ENCODE assay signal across 8 cellular contexts in genomic region chr15:59637507-59637906, GRCh38. TPM values are rescaled to one million over a fixed set of nuclear protein-coding genes. Genes with fewer than 3 reads are reported as not detected.
A peak's percentile ranks its signal among the peaks of the same experiment; 100 is the strongest.
DNase-seq lines count a peak whose midpoint lies in the region; ATAC-seq, FAIRE-seq and TF ChIP-seq lines count a peak whose summit lies in the region.
"Not testable (repeated sequence)": the region's sequence is repeated elsewhere in the genome, so short reads cannot be mapped to it uniquely, and the experiment has no call there.
"Had no signal": no experiment of that assay in that cellular context is flagged by ENCODE, and none has a peak within 500 bp of the region (broad histone marks: within the 10 kb centered on the region; RNA-seq: fewer than 3 reads in every experiment).

No MANE protein-coding gene starts in this region.

- not testable (repeated sequence) for H3K9me2 ChIP-seq in HCT116 (ENCODE audit: insufficient read depth)

- not testable (repeated sequence) for TF ChIP-seq POLR2A in HCT116 (IDR thresholded peaks at IDR 0.05; ENCODE audit: borderline replicate concordance, extremely low read depth, insufficient read depth, insufficient read length)

- not testable (repeated sequence) for H3K27me3 Mint-ChIP-seq in osteocyte (ENCODE audit: unreplicated experiment)

- BruUV-seq in HCT116 (replicated peaks; lab: Mats Ljungman, UMichigan), result not testable (repeated sequence)

- intact Hi-C loops in HCT116 (cut with micrococcal nuclease), result loop anchor here (10.0 kb wide), 1 partner anchor 653 kb away; the partner anchor contains the start of gene RNF111

- 0 out of 2 replicates have a peak, but pooled peaks have one; percentile 19 for ATAC-seq in HCT116
- ATAC-seq in foreskin keratinocyte, result not testable (repeated sequence)

- H3K36me3 Mint-ChIP-seq in osteocyte (ENCODE audit: unreplicated experiment), result peaks cover 19% of the 10 kb centered on the region

- not testable (repeated sequence) for H3K27me3 ChIP-seq in HCT116 (ENCODE audit: insufficient read depth, low read length); bronchial epithelial cell (ENCODE audit: control insufficient read depth, insufficient read depth, low read length); foreskin keratinocyte

- CTCF ChIA-PET in GM10248 (lab: Yijun Ruan, JAX), result interaction anchor here (1.9 to 4.4 kb wide), 2 partner anchors 15 to 105 kb away, joined by 5 to 15 read pairs; no protein-coding TSS in a partner anchor
- CTCF ChIA-PET in HCT116 (lab: Charles Lee), result interaction anchor here (0.6 to 1.5 kb wide), 4 partner anchors 14 to 109 kb away, joined by 3 to 15 read pairs (median 4); no protein-coding TSS in a partner anchor

- not testable (repeated sequence) for H4K20me1 ChIP-seq in HCT116 (ENCODE audit: insufficient read depth)

- not testable (repeated sequence) for H3K9me3 Mint-ChIP-seq in osteocyte (ENCODE audit: unreplicated experiment)

- TF ChIP-seq RAD21 in HCT116 (IDR thresholded peaks at IDR 0.05; ENCODE audit: low read depth), result peak; percentile 37; the same call in 1 of the 2 replicates

- not testable (repeated sequence) for H3K4me3 ChIP-seq in HCT116 (replicated peaks in 1 of 2; ENCODE audit: low read depth in 1 of 2, low read length in 2 of 2); bronchial epithelial cell (ENCODE audit: low read depth, low read length)

- H3K4me1 ChIP-seq in HCT116 (ENCODE audit: control insufficient read depth in 1 of 2, insufficient read depth in 2 of 2, low read length in 2 of 2); foreskin keratinocyte: not testable (repeated sequence)

- H3K9ac ChIP-seq in HCT116 (ENCODE audit: low read length), result not testable (repeated sequence)

- FAIRE-seq in bronchial epithelial cell (lab: Jason Lieb, UNC), result peak; percentile 91

- RAD21 ChIA-PET in HCT116 (lab: Charles Lee; ENCODE audit: low non-redundant PET in 1 of 2, low total read pairs in 2 of 2, uncharacterized antibody in 2 of 2, unreplicated experiment in 2 of 2), result interaction anchor here in 1 of 2 experiments (0.5 kb wide), 1 partner anchor 101 kb away, joined by 3 read pairs; no protein-coding TSS in a partner anchor

- not testable (repeated sequence) for H3K27ac Mint-ChIP-seq in osteocyte (ENCODE audit: unreplicated experiment)

- peaks cover 11% of the 10 kb centered on the region for H3K79me2 ChIP-seq in HCT116 (ENCODE audit: insufficient read depth, low read length)

- not testable (repeated sequence) for H3K4me2 ChIP-seq in HCT116 (ENCODE audit: low read length)

- H3K36me3 ChIP-seq in HCT116 (ENCODE audit: control insufficient read depth in 1 of 2, insufficient read depth in 2 of 2, low read length in 2 of 2), result peaks cover 6 to 20% of the 10 kb centered on the region in 2 experiments; a peak in 2 of 4 replicates
- H3K36me3 ChIP-seq in bronchial epithelial cell (ENCODE audit: control insufficient read depth, insufficient read depth, low read length), result not testable (repeated sequence)

- in situ Hi-C loops in SK-MEL-5 (cut with HindIII; ENCODE audit: low pct_unique_long_range_greater_than_20kb, low sequenced_read_pairs), result not testable (repeated sequence)

- not testable (repeated sequence) for H2AFZ ChIP-seq in HCT116 (ENCODE audit: low read depth, low read length, poor library complexity, severe bottlenecking)

- H3K4me3 Mint-ChIP-seq in osteocyte (ENCODE audit: unreplicated experiment), result not testable (repeated sequence)

- peak; percentile 5 for TF ChIP-seq CTCF in GM10248 (IDR thresholded peaks at IDR 0.05; ENCODE audit: control extremely low read depth, extremely low read depth, low read depth, missing control alignments)
- TF ChIP-seq CTCF in HCT116 (IDR thresholded peaks at IDR 0.05 in 2 of 3, conservative IDR thresholded peaks at IDR 0.05 in 1 of 3; ENCODE audit: borderline replicate concordance in 1 of 3, insufficient read depth in 1 of 3, low read depth in 2 of 3, low read length in 2 of 3), result peak in 2 of 3 experiments; percentile 18 to 35; a peak in 3 of 6 replicates
- TF ChIP-seq CTCF in bronchial epithelial cell (IDR thresholded peaks at IDR 0.05; ENCODE audit: insufficient read depth, low read length, severe bottlenecking), result not testable (repeated sequence)
- TF ChIP-seq CTCF in foreskin keratinocyte (conservative IDR thresholded peaks at IDR 0.05), result peak; percentile 51
- peak; percentile 23 for TF ChIP-seq CTCF in osteocyte (IDR thresholded peaks at IDR 0.05)

- H3K4me1 Mint-ChIP-seq in osteocyte (ENCODE audit: unreplicated experiment), result not testable (repeated sequence)

- DNase-seq in GM10248 (ENCODE audit: extremely low spot score); HCT116 (ENCODE audit: low read depth, low spot score); bronchial epithelial cell (ENCODE audit: low read depth); foreskin keratinocyte; osteocyte (ENCODE audit: extremely low spot score, unreplicated experiment): not testable (repeated sequence)
- DNase-seq in NAMALWA (ENCODE audit: low spot score), result peak; percentile 27
- DNase-seq in SK-MEL-5 (ENCODE audit: low read depth, low spot score), result peak; percentile 3

- H3K27ac ChIP-seq in HCT116 (ENCODE audit: low read depth, low read length); foreskin keratinocyte: not testable (repeated sequence)

- POLR2A ChIA-PET in GM10248 (lab: Yijun Ruan, JAX); HCT116 (lab: Charles Lee): not testable (repeated sequence)

- not testable (repeated sequence) for H3K9me3 ChIP-seq in HCT116 (ENCODE audit: control insufficient read depth in 1 of 2, insufficient read depth in 1 of 2, low read depth in 1 of 2, low read length in 2 of 2)

RNA-seq across cellular contexts. Expression of gene GTF2A2, which starts 19.8 kb away (rescaled TPM):
- total RNA-seq in HCT116 (2021; ENCODE audit: unreplicated experiment) (175 TPM), bronchial epithelial cell (19.0 and 37.9 TPM in 2 replicates), foreskin keratinocyte (71.5 and 78.4 TPM in 2 replicates), osteocyte (99.1 and 109 TPM in 2 replicates)
- 35.1 and 55.4 TPM in 2 replicates for polyA plus RNA-seq in HCT116 (2012)
- total RNA-seq in SK-MEL-5 (2014; rRNA removed; shearing (Covaris generic)), result 71.7 and 80.4 TPM in 2 replicates
- polyA plus RNA-seq in SK-MEL-5 (2015; cell fraction: cytosol; rRNA removed), result 30.2 and 38.5 TPM in 2 replicates
- polyA plus RNA-seq in SK-MEL-5 (2015; cell fraction: nucleus; rRNA removed), result 12.1 and 15.2 TPM in 2 replicates
- polyA plus RNA-seq in foreskin keratinocyte, result 108 and 123 TPM in 2 replicates

RNA-seq across cellular contexts. Expression of gene GCNT3, which starts 25.9 kb away (rescaled TPM):
- total RNA-seq in HCT116 (2021; ENCODE audit: unreplicated experiment) (5.6 TPM), bronchial epithelial cell (8.2 and 37.5 TPM in 2 replicates), foreskin keratinocyte (not detected in 2 replicates), osteocyte (0.40 and 0.76 TPM in 2 replicates)
- polyA plus RNA-seq in HCT116 (2012), result 3.3 and 4.3 TPM in 2 replicates
- 0.48 and 0.59 TPM in 2 replicates for total RNA-seq in SK-MEL-5 (2014; rRNA removed; shearing (Covaris generic))
- polyA plus RNA-seq in SK-MEL-5 (2015; cell fraction: cytosol; rRNA removed), result 0.75 and 1.1 TPM in 2 replicates
- polyA plus RNA-seq in SK-MEL-5 (2015; cell fraction: nucleus; rRNA removed), result 0.28 TPM in 1 of 2 replicates, not detected in the other
- not detected in 2 replicates for polyA plus RNA-seq in foreskin keratinocyte
- total RNA-seq: RPMI7951 had no signal

RNA-seq across cellular contexts. Expression of gene BNIP2, which starts 51.6 kb away (rescaled TPM):
- total RNA-seq in HCT116 (2021; ENCODE audit: unreplicated experiment) (53.1 TPM), bronchial epithelial cell (88.3 and 123 TPM in 2 replicates), foreskin keratinocyte (62.8 and 70.4 TPM in 2 replicates), osteocyte (64.6 and 68.0 TPM in 2 replicates)
- 21.8 and 25.9 TPM in 2 replicates for polyA plus RNA-seq in HCT116 (2012)
- 141 and 154 TPM in 2 replicates for total RNA-seq in SK-MEL-5 (2014; rRNA removed; shearing (Covaris generic))
- polyA plus RNA-seq in SK-MEL-5 (2015; cell fraction: cytosol; rRNA removed), result 157 and 202 TPM in 2 replicates
- polyA plus RNA-seq in SK-MEL-5 (2015; cell fraction: nucleus; rRNA removed), result 90.2 and 130 TPM in 2 replicates
- 28.0 and 30.1 TPM in 2 replicates for polyA plus RNA-seq in foreskin keratinocyte
